8 cellular contexts compared by ENCODE assay signal in genomic region chr18:32091724-32092421, GRCh38. TPM values are rescaled to one million over a fixed set of nuclear protein-coding genes. Genes with fewer than 3 reads are reported as not detected.
DNase-seq lines count a peak whose midpoint lies in the region; ATAC-seq, FAIRE-seq and TF ChIP-seq lines count a peak whose summit lies in the region.

Gene RNF138, plus strand, starts transcription at chr18:32091874. Its CDS starts 903 bp downstream, at chr18:32092777.

- no peak for FAIRE-seq in bronchial epithelial cell (lab: Jason Lieb, UNC)

- H3K27me3 Mint-ChIP-seq in WTC11 (ENCODE audit: low read depth): no peaks in the 10 kb centered on the region

- POLR2A ChIA-PET in AG04449 (lab: Yijun Ruan, JAX): no interaction called here
- POLR2A ChIA-PET in WTC11 (lab: Charles Lee): interaction anchor here (0.5 to 2.6 kb wide), 6 partner anchors 15 to 149 kb away, joined by 3 to 15 read pairs (median 4); partner anchors contain the start of genes RNF125 and TRAPPC8

- DNase-seq in AG04449 (ENCODE audit: low read depth, low spot score) (peak; percentile 14), NCI-H2227 treated with DMSO at 0.1 percent for 48 hours (lab: John Stamatoyannopoulos, UW) (peak; percentile 86), WTC11 (ENCODE audit: low spot score) (peak; percentile 87), bronchial epithelial cell (ENCODE audit: low read depth) (peak; percentile 69), inferior parietal cortex (ENCODE audit: extremely low spot score) (peak; percentile 84)
- peak; percentile 76 to 78 for DNase-seq in stimulated activated CD4-positive, alpha-beta T cell treated with anti-CD3 and anti-CD28 coated beads, Interleukin-12 subunit alpha, Interleukin-12 subunit beta, amount 100 ng/mL, for 24 hours (ENCODE audit: low read depth in 2 of 2)

- CTCF ChIA-PET in AG04449 (lab: Yijun Ruan, JAX) (interaction anchor here (0.7 kb wide), 1 partner anchor 149 kb away, joined by 3 read pairs; the partner anchor contains the start of gene TRAPPC8), WTC11 (lab: Charles Lee) (interaction anchor here (1.1 kb wide), 1 partner anchor 101 kb away, joined by 4 read pairs; no protein-coding TSS in a partner anchor)

- no peaks in the 10 kb centered on the region for H3K27me3 ChIP-seq in bronchial epithelial cell (ENCODE audit: control insufficient read depth, insufficient read depth, low read length)

- peaks cover 13% of the 10 kb centered on the region for H3K36me3 Mint-ChIP-seq in WTC11

- H3K9me3 Mint-ChIP-seq in WTC11: no peaks in the 10 kb centered on the region

- H3K4me3 ChIP-seq in AG04449 (ENCODE audit: low read depth, low read length) (peak within 1 kb of the TSS; percentile 95), bronchial epithelial cell (ENCODE audit: low read depth, low read length) (peak within 1 kb of the TSS; percentile 93)

- ATAC-seq in GM18909 (IDR thresholded peaks at IDR 0.05; ENCODE audit: poor library complexity, unreplicated experiment) (peak; percentile 66), HG03159 (IDR thresholded peaks at IDR 0.05; ENCODE audit: unreplicated experiment) (peak; percentile 59), WTC11 (peak; percentile 49)

- peaks cover 32% of the 10 kb centered on the region for H3K4me1 Mint-ChIP-seq in WTC11

- H3K27ac Mint-ChIP-seq in WTC11: peak within 1 kb of the TSS; percentile 96

- peaks cover 2% of the 10 kb centered on the region for H3K36me3 ChIP-seq in bronchial epithelial cell (ENCODE audit: control insufficient read depth, insufficient read depth, low read length)

- peak within 1 kb of the TSS; percentile 90 for H3K4me3 Mint-ChIP-seq in WTC11

- TF ChIP-seq CTCF in AG04449 (IDR thresholded peaks at IDR 0.05; ENCODE audit: insufficient read depth, low read length, missing control alignments): no peak
- TF ChIP-seq CTCF in WTC11 (IDR thresholded peaks at IDR 0.05): no peak
- no peak for TF ChIP-seq CTCF in bronchial epithelial cell (IDR thresholded peaks at IDR 0.05; ENCODE audit: insufficient read depth, low read length, severe bottlenecking)

TF ChIP-seq in WTC11, 78 proteins besides CTCF, POLR2A, EP300 and RAD21 (continues in another document):
- TF ChIP-seq ERG (CRISPR knock-in tag; IDR thresholded peaks at IDR 0.05): no peak
- TF ChIP-seq MLX (CRISPR knock-in tag; IDR thresholded peaks at IDR 0.05): 0 out of 2 replicates have a peak, but pooled peaks have one; percentile 67
- 0 out of 2 replicates have a peak, but pooled peaks have one; percentile 61 for TF ChIP-seq TP53 (CRISPR knock-in tag; IDR thresholded peaks at IDR 0.05)
- TF ChIP-seq TCF7 (CRISPR knock-in tag; IDR thresholded peaks at IDR 0.05; ENCODE audit: low read depth): no peak
- TF ChIP-seq RELA (CRISPR knock-in tag; IDR thresholded peaks at IDR 0.05; ENCODE audit: borderline replicate concordance): peak; percentile 52; the same call in 1 of the 2 replicates
- TF ChIP-seq ZNF425 (CRISPR knock-in tag; conservative IDR thresholded peaks at IDR 0.05): no peak
- TF ChIP-seq TEAD1 (CRISPR knock-in tag; IDR thresholded peaks at IDR 0.05): peak; percentile 68; the same call in 1 of the 2 replicates
- 0 out of 2 replicates have a peak, but pooled peaks have one; percentile 76 for TF ChIP-seq E2F1 (CRISPR knock-in tag; IDR thresholded peaks at IDR 0.05)
- TF ChIP-seq USF1 (CRISPR knock-in tag; IDR thresholded peaks at IDR 0.05): 0 out of 2 replicates have a peak, but pooled peaks have one; percentile 52
- TF ChIP-seq PRRX2 (CRISPR knock-in tag; IDR thresholded peaks at IDR 0.05): no peak
- peak; percentile 49; the same call in 1 of the 2 replicates for TF ChIP-seq FOXK1 (CRISPR knock-in tag; IDR thresholded peaks at IDR 0.05)
- TF ChIP-seq ESRRA (CRISPR knock-in tag; IDR thresholded peaks at IDR 0.05; ENCODE audit: borderline replicate concordance): peak; percentile 75; the same call in 1 of the 2 replicates
- TF ChIP-seq JUN (CRISPR knock-in tag; IDR thresholded peaks at IDR 0.05): peak; percentile 27; the same call in 1 of the 2 replicates
- 0 out of 2 replicates have a peak, but pooled peaks have one; percentile 71 for TF ChIP-seq ZNF219 (CRISPR knock-in tag; IDR thresholded peaks at IDR 0.05; ENCODE audit: borderline replicate concordance)
- peak; percentile 55; the same call in 1 of the 2 replicates for TF ChIP-seq HMGXB4 (CRISPR knock-in tag; IDR thresholded peaks at IDR 0.05)
- TF ChIP-seq CREM (CRISPR knock-in tag; IDR thresholded peaks at IDR 0.05): peak; percentile 92
- TF ChIP-seq NFE2L1 (CRISPR knock-in tag; IDR thresholded peaks at IDR 0.05): no peak
- no peak for TF ChIP-seq MXD4 (CRISPR knock-in tag; IDR thresholded peaks at IDR 0.05; ENCODE audit: borderline replicate concordance)
- 0 out of 2 replicates have a peak, but pooled peaks have one; percentile 82 for TF ChIP-seq ATF1 (CRISPR knock-in tag; IDR thresholded peaks at IDR 0.05)
- TF ChIP-seq ZNF416 (CRISPR knock-in tag; IDR thresholded peaks at IDR 0.05): no peak
- TF ChIP-seq MAX (CRISPR knock-in tag; IDR thresholded peaks at IDR 0.05): peak; percentile 82
- peak; percentile 75; the same call in 1 of the 2 replicates for TF ChIP-seq FOXP1 (CRISPR knock-in tag; IDR thresholded peaks at IDR 0.05; ENCODE audit: borderline replicate concordance)
- 0 out of 2 replicates have a peak, but pooled peaks have one; percentile 45 for TF ChIP-seq ZNF317 (CRISPR knock-in tag; IDR thresholded peaks at IDR 0.05; ENCODE audit: borderline replicate concordance, low read depth)

RNA-seq across cellular contexts. Expression of gene RNF138, which starts in this region (rescaled TPM):
- total RNA-seq in WTC11 (2021) (98.4 to 106 TPM (median 103 TPM) in 3 replicates), bronchial epithelial cell (18.2 and 19.6 TPM in 2 replicates)

Comparison
In these comparisons a context has a peak if more than half of its experiments do, and no peak if none do; other contexts are left out.
1. Peak in every context shown above with its lines: DNase-seq, ATAC-seq and H3K4me3 ChIP-seq.
2. DNase-seq: peak in every context shown above with its lines; median percentile 87 in WTC11; 86 in NCI-H2227 treated with DMSO at 0.1 percent for 48 hours; 84 in inferior parietal cortex; 77 in stimulated activated CD4-positive, alpha-beta T cell treated with anti-CD3 and anti-CD28 coated beads, Interleukin-12 subunit alpha, Interleukin-12 subunit beta, amount 100 ng/mL, for 24 hours; 69 in bronchial epithelial cell; 14 in AG04449.